Comparison of ENCODE assay signal across 1 cellular context in genomic region chrX:1392376-1393130, GRCh38.
TF ChIP-seq lines count a peak whose summit lies in the region.

No MANE protein-coding gene starts in this region.

TF ChIP-seq in K562, 482 proteins besides CTCF, POLR2A, EP300 and RAD21 (continued from another document and continues in another):
- TF ChIP-seq SIN3A (IDR thresholded peaks at IDR 0.05; ENCODE audit: borderline replicate concordance in 2 of 2, control insufficient read depth in 1 of 2, low read depth in 2 of 2, low read length in 2 of 2) = no peak
- TF ChIP-seq ZNF583 (CRISPR knock-in tag; IDR thresholded peaks at IDR 0.05) = peak; percentile 88; the same call in 1 of the 2 replicates
- no peak for TF ChIP-seq ZNF668 (CRISPR knock-in tag; IDR thresholded peaks at IDR 0.05)
- TF ChIP-seq PCBP1 (IDR thresholded peaks at IDR 0.05; ENCODE audit: low read depth, low read length, poor library complexity, severe bottlenecking) = peak; percentile 37
- peak; percentile 98 for TF ChIP-seq NR2C2 (CRISPR knock-in tag; IDR thresholded peaks at IDR 0.05)
- peak; percentile 99 for TF ChIP-seq NR2C2 (tag; IDR thresholded peaks at IDR 0.05)
- TF ChIP-seq HNRNPUL1 (IDR thresholded peaks at IDR 0.05; ENCODE audit: low read length) = no peak
- TF ChIP-seq DLX4 (CRISPR knock-in tag; IDR thresholded peaks at IDR 0.05) = no peak
- no peak for TF ChIP-seq ZEB2 (IDR thresholded peaks at IDR 0.05)
- TF ChIP-seq ASH1L (IDR thresholded peaks at IDR 0.05; ENCODE audit: borderline replicate concordance, low read depth, partially characterized antibody) = no peak
- TF ChIP-seq HOXB6 (CRISPR knock-in tag; IDR thresholded peaks at IDR 0.05; ENCODE audit: borderline replicate concordance) = no peak
- no peak for TF ChIP-seq TBL1XR1 (IDR thresholded peaks at IDR 0.05; ENCODE audit: low read length in 2 of 2)
- TF ChIP-seq RFX5 (IDR thresholded peaks at IDR 0.05; ENCODE audit: low read depth, low read length) = no peak
- TF ChIP-seq HMBOX1 (IDR thresholded peaks at IDR 0.05) = no peak
- no peak for TF ChIP-seq MLLT1 (IDR thresholded peaks at IDR 0.05)
- no peak for TF ChIP-seq ARID1B (IDR thresholded peaks at IDR 0.05)
- no peak for TF ChIP-seq TAF15 (IDR thresholded peaks at IDR 0.05; ENCODE audit: low read depth, low read length)
- peak; percentile 99 for TF ChIP-seq NR2C1 (IDR thresholded peaks at IDR 0.05)
- TF ChIP-seq NR2C1 (tag; IDR thresholded peaks at IDR 0.05) = peak; percentile 99
- no peak for TF ChIP-seq CBX5 (IDR thresholded peaks at IDR 0.05; ENCODE audit: borderline replicate concordance, low read depth)
- no peak for TF ChIP-seq HMG20B (CRISPR knock-in tag; IDR thresholded peaks at IDR 0.05)
- TF ChIP-seq HDAC6 (IDR thresholded peaks at IDR 0.05; ENCODE audit: low read depth, low read length) = no peak
- peak; percentile 37; the same call in 1 of the 2 replicates for TF ChIP-seq ZBTB12 (CRISPR knock-in tag; IDR thresholded peaks at IDR 0.05)
- TF ChIP-seq HNRNPK (IDR thresholded peaks at IDR 0.05; ENCODE audit: low read depth, low read length, poor library complexity, severe bottlenecking) = peak; percentile 46
- TF ChIP-seq HLTF (IDR thresholded peaks at IDR 0.05) = 0 out of 2 replicates have a peak, but pooled peaks have one; percentile 63
- TF ChIP-seq ZBED1 (IDR thresholded peaks at IDR 0.05) = no peak
- no peak for TF ChIP-seq SRF (CRISPR knock-in tag; IDR thresholded peaks at IDR 0.05)
- TF ChIP-seq MTA1 (IDR thresholded peaks at IDR 0.05; ENCODE audit: borderline replicate concordance) = no peak
- TF ChIP-seq RBM39 (optimal IDR thresholded peaks at IDR 0.05; ENCODE audit: low read depth, low read length) = no peak
- no peak for TF ChIP-seq ZNF398 (CRISPR knock-in tag; IDR thresholded peaks at IDR 0.05)
- no peak for TF ChIP-seq NEUROD1 (IDR thresholded peaks at IDR 0.05; ENCODE audit: borderline replicate concordance, low read depth, low read length, partially characterized antibody)
- no peak for TF ChIP-seq MEIS2 (IDR thresholded peaks at IDR 0.05; ENCODE audit: partially characterized antibody)
- peak in 1 of 2 experiments; percentile 83; a peak in 1 of 4 replicates for TF ChIP-seq ZNF639 (CRISPR knock-in tag; conservative IDR thresholded peaks at IDR 0.05 in 1 of 2, IDR thresholded peaks at IDR 0.05 in 1 of 2)
- no peak for TF ChIP-seq KLF10 (CRISPR knock-in tag; IDR thresholded peaks at IDR 0.05)
- no peak for TF ChIP-seq PRPF4 (IDR thresholded peaks at IDR 0.05; ENCODE audit: insufficient read depth, low read depth, low read length, poor library complexity, severe bottlenecking)
- no peak for TF ChIP-seq ARID2 (IDR thresholded peaks at IDR 0.05)
- TF ChIP-seq ZNF41 (CRISPR knock-in tag; conservative IDR thresholded peaks at IDR 0.05) = peak; percentile 44; the same call in 1 of the 2 replicates
- 0 out of 2 replicates have a peak, but pooled peaks have one; percentile 18 for TF ChIP-seq ZKSCAN8 (CRISPR knock-in tag; IDR thresholded peaks at IDR 0.05)
- TF ChIP-seq ZNF586 (CRISPR knock-in tag; conservative IDR thresholded peaks at IDR 0.05) = no peak
- TF ChIP-seq ZNF444 (CRISPR knock-in tag; IDR thresholded peaks at IDR 0.05) = no peak
- TF ChIP-seq CTCFL (IDR thresholded peaks at IDR 0.05; ENCODE audit: borderline replicate concordance, insufficient read depth, low read depth, low read length, poor library complexity, severe bottlenecking) = no peak
- TF ChIP-seq SPI1 (IDR thresholded peaks at IDR 0.05; ENCODE audit: borderline replicate concordance, low read depth, low read length) = no peak
- TF ChIP-seq ZNF280A (IDR thresholded peaks at IDR 0.05; ENCODE audit: low read depth, partially characterized antibody) = no peak
- peak; percentile 45; the same call in 1 of the 2 replicates for TF ChIP-seq PHF8 (IDR thresholded peaks at IDR 0.05; ENCODE audit: borderline replicate concordance, low read length)
- no peak for TF ChIP-seq LEF1 (IDR thresholded peaks at IDR 0.05)
- no peak for TF ChIP-seq NELFE (IDR thresholded peaks at IDR 0.05; ENCODE audit: insufficient read depth, insufficient read length)
- peak; percentile 71 for TF ChIP-seq SIN3B (IDR thresholded peaks at IDR 0.05; ENCODE audit: low read depth)
- no peak for TF ChIP-seq FOXA3 (CRISPR knock-in tag; conservative IDR thresholded peaks at IDR 0.05 in 1 of 2, IDR thresholded peaks at IDR 0.05 in 1 of 2)
- TF ChIP-seq UBTF (IDR thresholded peaks at IDR 0.05; ENCODE audit: borderline replicate concordance in 1 of 2, low read depth in 2 of 2, low read length in 2 of 2) = no peak
- no peak for TF ChIP-seq NCOA2 (IDR thresholded peaks at IDR 0.05; ENCODE audit: partially characterized antibody in 2 of 2)
- peak; percentile 88 for TF ChIP-seq REST (CRISPR knock-in tag; IDR thresholded peaks at IDR 0.05; ENCODE audit: low read depth)
- TF ChIP-seq MYBL2 (IDR thresholded peaks at IDR 0.05; ENCODE audit: low read depth) = no peak
- TF ChIP-seq MYBL2 (CRISPR knock-in tag; IDR thresholded peaks at IDR 0.05; ENCODE audit: borderline replicate concordance) = no peak
